Comparison of ENCODE assay signal across 8 cellular contexts in the genomic region with DNA sequence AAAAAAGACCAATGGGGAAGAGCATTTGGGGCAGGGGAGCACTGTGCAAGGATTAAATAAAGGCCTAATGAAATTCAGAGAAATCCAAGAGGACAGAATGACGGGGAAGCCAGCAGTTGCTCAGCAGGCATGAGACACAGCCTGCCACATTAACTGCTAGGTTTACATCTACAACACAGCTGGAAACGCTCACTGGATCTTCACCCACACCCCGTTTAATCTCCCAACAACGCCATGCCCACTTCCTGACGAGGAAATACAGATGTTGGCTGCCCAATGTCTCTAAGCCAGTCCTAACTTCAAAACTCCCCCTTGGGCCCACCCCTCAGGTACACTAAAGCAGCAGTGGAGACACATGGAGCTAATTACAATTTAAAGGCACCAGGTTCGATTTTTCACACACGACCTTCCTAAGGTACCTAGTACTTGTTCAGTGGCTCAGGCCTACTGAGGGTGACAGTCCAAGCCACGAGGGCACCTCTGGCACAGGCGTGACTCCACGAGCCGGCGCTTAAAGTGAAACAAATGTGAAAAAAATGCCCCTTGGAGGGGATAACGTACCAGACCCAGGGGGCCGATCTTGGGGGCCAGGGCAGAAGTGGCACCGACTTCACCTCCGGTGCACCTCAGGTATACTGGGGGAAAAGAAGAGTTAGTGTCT. TPM values are rescaled to one million over a fixed set of nuclear protein-coding genes. Genes with fewer than 3 reads are reported as not detected.
A peak's percentile ranks its signal among the peaks of the same experiment; 100 is the strongest.
DNase-seq lines count a peak whose midpoint lies in the region; ATAC-seq lines count a peak whose summit lies in the region.

No MANE protein-coding gene starts in this region.

- H3K4me1 ChIP-seq in endocrine pancreas (ENCODE audit: control insufficient read depth, insufficient read depth, low read length) (no peaks in the 10 kb centered on the region), muscle layer of duodenum (ENCODE audit: control insufficient read depth in 1 of 2, insufficient read depth in 2 of 2, low read length in 2 of 2) (peaks cover 17 to 27% of the 10 kb centered on the region in 2 donors)

- peak overlapping the region; percentile 95 for H3K27ac ChIP-seq in muscle layer of duodenum (ENCODE audit: low read length)

- H3K4me3 ChIP-seq in endocrine pancreas (ENCODE audit: control insufficient read depth, insufficient read depth, low read length), result peak overlapping the region; percentile 32
- H3K4me3 ChIP-seq in muscle layer of duodenum (ENCODE audit: low read depth in 1 of 2, low read length in 2 of 2), result peak overlapping the region; percentile 72 to 89

- H3K9me3 ChIP-seq in endocrine pancreas (ENCODE audit: control insufficient read depth, low read length) (no peaks in the 10 kb centered on the region), muscle layer of duodenum (ENCODE audit: control insufficient read depth in 1 of 2, low read length in 2 of 2) (no peaks in the 10 kb centered on the region)

- no peaks in the 10 kb centered on the region for H3K27me3 ChIP-seq in endocrine pancreas (ENCODE audit: control insufficient read depth, insufficient read depth, low read length)
- H3K27me3 ChIP-seq in muscle layer of duodenum (ENCODE audit: low read depth, low read length), result no peaks in the 10 kb centered on the region

- ATAC-seq in GM18519 (IDR thresholded peaks at IDR 0.05; ENCODE audit: low FRiP score, unreplicated experiment) (no peak), GM21825 (IDR thresholded peaks at IDR 0.05; ENCODE audit: unreplicated experiment) (no peak)

- peak overlapping the region; percentile 88 for H3K9ac ChIP-seq in endocrine pancreas (ENCODE audit: control insufficient read depth, insufficient read depth, low read length)

- peak; percentile 67 for DNase-seq in activated CD8-positive, alpha-beta memory T cell treated with anti-CD3 and anti-CD28 coated beads, Interleukin-2, amount 50 U/mL, for 48 hours
- DNase-seq in activated CD8-positive, alpha-beta memory T cell treated with anti-CD3 and anti-CD28 coated beads, Interleukin-2, amount 50 U/mL, for 4 hours, result no peak
- DNase-seq in RKO (ENCODE audit: low spot score), result peak; percentile 74
- no peak for DNase-seq in ureter (ENCODE audit: low spot score)

- H3K36me3 ChIP-seq in endocrine pancreas (ENCODE audit: control insufficient read depth, insufficient read depth, low read length) (no peaks in the 10 kb centered on the region), muscle layer of duodenum (ENCODE audit: control insufficient read depth in 1 of 2, insufficient read depth in 2 of 2, low read length in 2 of 2) (peaks cover 41 to 51% of the 10 kb centered on the region in 2 donors)

RNA-seq across cellular contexts. Expression of a gene that starts 0.9 kb away (rescaled TPM):
- 1,953 TPM for total RNA-seq in ureter

RNA-seq across cellular contexts. Expression of a gene that starts 1.0 kb away (rescaled TPM):
- 30.4 TPM for total RNA-seq in ureter

RNA-seq across cellular contexts. Expression of a gene that starts 26.1 kb away (rescaled TPM):
- 13.2 TPM for total RNA-seq in ureter

RNA-seq across cellular contexts. Expression of a gene that starts 53.3 kb away (rescaled TPM):
- total RNA-seq in ureter, result 38.4 TPM

Comparison
In these comparisons a context has a peak if more than half of its experiments do, and no peak if none do; other contexts are left out.
1. DNase-seq: peak in activated CD8-positive, alpha-beta memory T cell treated with anti-CD3 and anti-CD28 coated beads, Interleukin-2, amount 50 U/mL, for 48 hours (single experiment) and RKO (single experiment); none in activated CD8-positive, alpha-beta memory T cell treated with anti-CD3 and anti-CD28 coated beads, Interleukin-2, amount 50 U/mL, for 4 hours (single experiment) and ureter (single experiment).